In the genomic region with DNA sequence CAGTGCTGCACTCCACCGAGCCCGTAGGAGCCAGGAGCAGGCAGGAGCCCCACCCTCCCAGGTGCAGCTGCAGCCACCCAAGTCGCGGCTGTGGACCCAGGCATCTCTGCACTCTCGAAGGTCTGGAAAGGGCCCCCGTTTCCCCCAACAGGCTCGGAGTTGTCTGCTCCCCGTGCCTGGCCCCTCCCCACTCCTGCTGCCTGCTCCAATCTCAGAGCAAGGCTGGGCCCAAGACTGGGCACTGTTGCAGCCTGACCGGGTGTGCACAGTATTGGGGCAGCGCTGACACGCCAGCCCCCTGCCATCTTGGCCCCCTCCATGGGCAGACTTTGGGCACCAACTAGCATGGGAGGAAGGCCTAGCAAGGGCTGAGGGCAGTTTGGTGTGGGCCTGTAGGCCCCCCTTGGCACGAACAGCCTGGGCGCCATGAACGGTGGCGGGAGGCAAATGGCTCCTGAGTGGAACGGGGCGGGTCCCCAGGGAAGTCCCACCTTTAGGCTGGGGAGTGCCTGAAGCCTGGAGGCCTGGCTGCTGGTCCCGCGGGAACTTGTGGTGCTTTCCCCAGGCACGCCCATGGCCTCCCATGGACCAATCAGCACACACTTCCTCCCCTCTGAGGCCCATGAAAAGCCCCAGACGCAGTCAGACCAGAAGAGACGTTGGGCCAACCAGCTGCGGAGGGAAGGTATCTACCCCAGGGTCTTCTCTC, we compare ENCODE assay signal across 15 cellular contexts.
DNase-seq lines count a peak whose midpoint lies in the region; ATAC-seq and TF ChIP-seq lines count a peak whose summit lies in the region.
"Had no signal": no experiment of that assay in that cellular context is flagged by ENCODE, and none has a peak within 500 bp of the region (broad histone marks: within the 10 kb centered on the region; RNA-seq: fewer than 3 reads in every experiment).

No MANE protein-coding gene starts in this region.

- H3K27me3 ChIP-seq in testis, result no peaks in the 10 kb centered on the region
- H3K27me3 ChIP-seq: BLaER1 treated with 17β-estradiol and CSF1 and Interleukin-3, amounts not matched to agents 10 nM and 100 nM; pancreas; transverse colon had no signal

- H3K9me3 ChIP-seq in testis, result no peaks in the 10 kb centered on the region
- H3K9me3 ChIP-seq: pancreas, transverse colon had no signal

- peak; percentile 70 for DNase-seq in testis
- no peak for DNase-seq in NCI-H2081 treated with DMSO at 0.1 percent for 48 hours (lab: John Stamatoyannopoulos, UW)
- no peak for DNase-seq in NCI-H345 treated with DMSO at 0.1 percent for 48 hours (lab: John Stamatoyannopoulos, UW; ENCODE audit: unreplicated experiment)
- no peak for DNase-seq in SHP77 treated with DMSO at 0.1 percent for 48 hours (lab: John Stamatoyannopoulos, UW)
- DNase-seq: activated CD8-positive, alpha-beta T cell treated with anti-CD3 and anti-CD28 coated beads, Interleukin-2, amount 10 ng/mL, durations not matched to agents 7 days and 5 days; DMS79; NCI-H1092; RPMI8226; transverse colon had no signal

- no peak for TF ChIP-seq CTCF in testis (IDR thresholded peaks at IDR 0.05)

- no peak overlapping the region for H3K27ac ChIP-seq in testis
- H3K27ac ChIP-seq: BLaER1 treated with 17β-estradiol and CSF1 and Interleukin-3, amounts not matched to agents 10 nM and 100 nM; pancreas; transverse colon had no signal

- 64 to 89% methylated on average over 5 to 23 of the region's 23 CpGs for WGBS in testis, 2 donors

- peak overlapping the region; percentile 25 to 31 for H3K4me3 ChIP-seq in testis
- H3K4me3 ChIP-seq: BLaER1 treated with 17β-estradiol and CSF1 and Interleukin-3, amounts not matched to agents 10 nM and 100 nM; pancreas; transverse colon had no signal

- peak; percentile 57 for ATAC-seq in GM18907 (IDR thresholded peaks at IDR 0.05; ENCODE audit: unreplicated experiment)
- peak; percentile 74 for ATAC-seq in HG02623 (IDR thresholded peaks at IDR 0.05; ENCODE audit: unreplicated experiment)
- peak; percentile 82 for ATAC-seq in HG03565 (IDR thresholded peaks at IDR 0.05; ENCODE audit: unreplicated experiment)
- no peak for ATAC-seq in GM18511 (IDR thresholded peaks at IDR 0.05; ENCODE audit: unreplicated experiment)
- ATAC-seq: activated CD8-positive, alpha-beta T cell treated with anti-CD3 and anti-CD28 coated beads, Interleukin-2, amount 10 ng/mL, durations not matched to agents 7 days and 5 days; pancreas had no signal

- no peaks in the 10 kb centered on the region for H3K36me3 ChIP-seq in testis (ENCODE audit: low read depth, missing control alignments)
- H3K36me3 ChIP-seq: pancreas, transverse colon had no signal

- TF ChIP-seq POLR2A in testis (IDR thresholded peaks at IDR 0.05), result no peak

- intact Hi-C loops in testis (cut with DNase I; ENCODE audit: low total_unique reads), result no loop called here

- no peaks in the 10 kb centered on the region for H3K4me1 ChIP-seq in testis
- H3K4me1 ChIP-seq: BLaER1 treated with 17β-estradiol and CSF1 and Interleukin-3, amounts not matched to agents 10 nM and 100 nM; pancreas; transverse colon had no signal
